In genomic region chrX:879756-880698, GRCh38 we compare ENCODE assay signal across 8 cellular contexts.
A peak's percentile ranks its signal among the peaks of the same experiment; 100 is the strongest.
DNase-seq lines count a peak whose midpoint lies in the region; ATAC-seq, FAIRE-seq and TF ChIP-seq lines count a peak whose summit lies in the region.
"Not testable (repeated sequence)": the region's sequence is repeated elsewhere in the genome, so short reads cannot be mapped to it uniquely, and the experiment has no call there.

No MANE protein-coding gene starts in this region.

- CTCF ChIA-PET in A549 (lab: Yijun Ruan, JAX); HEK293T (lab: Yijun Ruan, JAX): not testable (repeated sequence)

- H3K27me3 ChIP-seq in GM23338 (ENCODE audit: insufficient read depth); pancreas: not testable (repeated sequence)

- not testable (repeated sequence) for H3K9me3 ChIP-seq in A549, pancreas

- not testable (repeated sequence) for TF ChIP-seq CTCF in A549 (IDR thresholded peaks at IDR 0.05); GM23338 (conservative IDR thresholded peaks at IDR 0.05; ENCODE audit: low read depth in 2 of 2); pancreas (IDR thresholded peaks at IDR 0.05)

- FAIRE-seq in A549 (lab: Jason Lieb, UNC) (peak; percentile 82), RCC 7860 (lab: Jason Lieb, UNC) (peak; percentile 71), TTC549 (lab: Jason Lieb, UNC) (peak; percentile 99), colon (lab: Jason Lieb, UNC) (peak; percentile 91), islet of Langerhans (lab: Jason Lieb, UNC) (peak; percentile 55), pancreas (lab: Jason Lieb, UNC) (peak; percentile 70)

- not testable (repeated sequence) for H3K4me3 Mint-ChIP-seq in GM23338

- H3K27ac Mint-ChIP-seq in GM23338 = not testable (repeated sequence)

- H3K36me3 ChIP-seq in GM23338 (ENCODE audit: insufficient read depth); pancreas: not testable (repeated sequence)

- H3K9me2 ChIP-seq in GM23338 (ENCODE audit: insufficient read depth) = not testable (repeated sequence)

- intact Hi-C loops in pancreas (cut with DNase I) = not testable (repeated sequence)

- TF ChIP-seq POLR2A in A549 (IDR thresholded peaks at IDR 0.05; ENCODE audit: low read length) = not testable (repeated sequence)

- not testable (repeated sequence) for H3K27me3 Mint-ChIP-seq in GM23338 (ENCODE audit: insufficient read depth, low read depth, poor library complexity)

- not testable (repeated sequence) for H2AFZ ChIP-seq in GM23338

- not testable (repeated sequence) for H3F3A ChIP-seq in GM23338 (replicated peaks; ENCODE audit: low read depth)

- not testable (repeated sequence) for TF ChIP-seq EP300 in A549 (IDR thresholded peaks at IDR 0.05)

- 31% methylated on average over 11 of the region's 11 CpGs for WGBS in A549 (ENCODE audit: missing lambda C conversion rate)
- 45 to 59% methylated on average over 11 of the region's 11 CpGs for WGBS in pancreas, 2 donors

- not testable (repeated sequence) for H3K79me2 ChIP-seq in GM23338 (replicated peaks; ENCODE audit: insufficient read depth)

- H3K4me3 ChIP-seq in A549, GM23338, pancreas: not testable (repeated sequence)

- H3K4me1 Mint-ChIP-seq in GM23338 = not testable (repeated sequence)

- not testable (repeated sequence) for DNase-seq in A549 (ENCODE audit: low read depth in 1 of 2, low spot score in 1 of 2); HEK293T (ENCODE audit: extremely low spot score); pancreas
- DNase-seq in GM23338 (ENCODE audit: low spot score) (peak; percentile 84), RCC 7860 (ENCODE audit: low spot score) (peak; percentile 16)

- POLR2A ChIA-PET in A549 (lab: Yijun Ruan, JAX); HEK293T (lab: Yijun Ruan, JAX): not testable (repeated sequence)

- not testable (repeated sequence) for ATAC-seq in A549, GM23338, pancreas

- H4K20me1 ChIP-seq in GM23338 (replicated peaks; ENCODE audit: insufficient read depth) = not testable (repeated sequence)

- H3K27ac ChIP-seq in A549; GM23338 (ENCODE audit: low read depth); pancreas: not testable (repeated sequence)

- H3K4me2 ChIP-seq in A549, GM23338: not testable (repeated sequence)

- peaks cover 25% of the 10 kb centered on the region for H3K36me3 Mint-ChIP-seq in GM23338 (ENCODE audit: low read depth)

- TF ChIP-seq RAD21 in A549 (conservative IDR thresholded peaks at IDR 0.05 in 1 of 2, IDR thresholded peaks at IDR 0.05 in 1 of 2) = not testable (repeated sequence)

- H3K9me3 Mint-ChIP-seq in GM23338 = peaks cover 83% of the 10 kb centered on the region

- not testable (repeated sequence) for H3K4me1 ChIP-seq in A549; GM23338 (ENCODE audit: insufficient read depth); pancreas

TF ChIP-seq in HEK293T, 16 proteins besides CTCF, POLR2A, EP300 and RAD21:
- peak; percentile 86 for TF ChIP-seq TARDBP (IDR thresholded peaks at IDR 0.05)
